ENCODE assay signal across 1 cellular context in the genomic region with DNA sequence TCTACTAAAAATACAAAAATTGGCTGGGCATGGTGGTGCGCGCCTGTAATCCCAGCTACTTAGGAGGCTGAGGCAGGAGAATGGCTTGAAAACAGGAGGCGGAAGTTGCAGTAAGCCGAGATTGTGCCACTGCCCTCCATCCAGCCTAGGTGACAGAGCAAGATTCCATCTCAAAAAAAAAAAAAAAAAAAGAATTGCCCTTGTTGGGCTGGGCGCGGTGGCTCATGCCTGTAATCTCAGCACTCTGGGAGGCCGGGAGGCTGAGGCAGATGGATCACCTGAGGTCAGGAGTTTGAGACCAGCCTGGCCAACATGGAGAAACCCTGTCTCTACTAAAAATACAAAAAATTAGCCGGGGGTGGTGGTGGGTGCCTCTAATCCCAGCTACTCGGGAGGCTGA.
TF ChIP-seq lines count a peak whose summit lies in the region.

No MANE protein-coding gene starts in this region.

TF ChIP-seq in GM12878, 131 proteins besides CTCF, POLR2A, EP300 and RAD21:
- TF ChIP-seq, protein P1, sequence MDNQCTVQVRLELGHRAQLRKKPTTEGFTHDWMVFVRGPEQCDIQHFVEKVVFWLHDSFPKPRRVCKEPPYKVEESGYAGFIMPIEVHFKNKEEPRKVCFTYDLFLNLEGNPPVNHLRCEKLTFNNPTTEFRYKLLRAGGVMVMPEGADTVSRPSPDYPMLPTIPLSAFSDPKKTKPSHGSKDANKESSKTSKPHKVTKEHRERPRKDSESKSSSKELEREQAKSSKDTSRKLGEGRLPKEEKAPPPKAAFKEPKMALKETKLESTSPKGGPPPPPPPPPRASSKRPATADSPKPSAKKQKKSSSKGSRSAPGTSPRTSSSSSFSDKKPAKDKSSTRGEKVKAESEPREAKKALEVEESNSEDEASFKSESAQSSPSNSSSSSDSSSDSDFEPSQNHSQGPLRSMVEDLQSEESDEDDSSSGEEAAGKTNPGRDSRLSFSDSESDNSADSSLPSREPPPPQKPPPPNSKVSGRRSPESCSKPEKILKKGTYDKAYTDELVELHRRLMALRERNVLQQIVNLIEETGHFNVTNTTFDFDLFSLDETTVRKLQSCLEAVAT (IDR thresholded peaks at IDR 0.05) = 0 out of 2 replicates have a peak, but pooled peaks have one; percentile 18
